8 cellular contexts compared by ENCODE assay signal in the genomic region with DNA sequence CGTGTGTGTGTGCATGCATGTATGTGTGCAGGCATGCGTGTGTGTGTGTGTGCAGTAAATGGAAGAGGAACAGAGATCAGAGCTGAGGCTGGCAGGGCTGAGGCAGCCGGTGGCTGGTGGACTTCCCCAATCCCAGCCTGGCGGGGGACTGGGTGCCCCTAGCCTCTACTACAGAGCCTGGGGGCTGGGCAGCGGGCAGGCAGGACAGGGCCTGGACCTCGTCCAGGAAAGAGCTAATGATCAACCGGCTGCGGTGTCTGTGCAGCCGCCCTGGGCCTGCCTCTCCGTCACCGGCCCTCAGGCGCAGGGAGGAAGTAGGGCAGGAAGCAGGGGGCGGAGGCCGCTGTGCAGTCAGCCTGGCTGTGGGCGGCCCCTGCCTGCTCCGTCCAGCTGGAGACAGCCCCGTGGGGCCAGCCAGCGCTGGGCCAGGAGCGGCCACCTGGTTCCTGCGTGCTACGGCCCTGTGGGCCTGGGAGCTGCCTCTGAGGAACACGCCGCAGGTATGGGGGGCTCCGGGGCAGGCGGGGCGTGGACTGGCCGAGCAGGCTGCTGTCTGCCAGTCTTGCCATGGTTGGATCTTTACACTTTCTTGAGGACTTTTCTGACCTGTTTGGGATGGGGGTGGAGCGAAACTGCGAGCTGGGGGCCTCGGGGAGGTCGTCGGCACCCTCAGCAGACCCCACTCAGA. TPM values are rescaled to one million over a fixed set of nuclear protein-coding genes. Genes with fewer than 3 reads are reported as not detected.
A peak's percentile ranks its signal among the peaks of the same experiment; 100 is the strongest.
DNase-seq lines count a peak whose midpoint lies in the region; ATAC-seq and TF ChIP-seq lines count a peak whose summit lies in the region.

Gene SH3TC1, plus strand, starts transcription at position 385 of the 688 bp plus-strand sequence. CDS start 5,905 bp downstream, outside the sequence.

- H3K9me2 ChIP-seq in PC-3 (replicated peaks; ENCODE audit: low read length): no peaks in the 10 kb centered on the region

- CTCF ChIA-PET in PC-3 (lab: Charles Lee): interaction anchor here (0.5 to 1.2 kb wide), 2 partner anchors 23 to 210 kb away, joined by 7 to 8 read pairs; no protein-coding TSS in a partner anchor

- H3K27me3 ChIP-seq in PC-3 (ENCODE audit: low read length): no peaks in the 10 kb centered on the region

- H3K27me3 Mint-ChIP-seq in neural crest cell (ENCODE audit: low read depth): no peaks in the 10 kb centered on the region

- intact Hi-C loops in PC-3 (cut with micrococcal nuclease): no loop called here

- no peaks in the 10 kb centered on the region for H3K36me3 ChIP-seq in PC-3 (ENCODE audit: low read depth, low read length)

- peak within 1 kb of the TSS; percentile 69 for H3K4me3 ChIP-seq in PC-3 (ENCODE audit: low read length)

- peak; percentile 39 for DNase-seq in AG09319 (ENCODE audit: extremely low read depth, low read depth)
- DNase-seq in PC-3: peak; percentile 87
- DNase-seq in activated T-helper 1 cell treated with anti-CD3 and anti-CD28 coated beads, Interleukin-2, amount 50 U/mL, for 16 hours (ENCODE audit: low read depth in 1 of 2, low spot score in 1 of 2): peak; percentile 15 to 27
- DNase-seq in fibroblast of peridontal ligament (ENCODE audit: extremely low read depth): peak; percentile 35
- peak; percentile 57 for DNase-seq in neural crest cell (ENCODE audit: low read depth, low spot score)

- peaks cover 16% of the 10 kb centered on the region for H3K4me1 Mint-ChIP-seq in neural crest cell

- H3K4me2 ChIP-seq in PC-3 (ENCODE audit: low read length): peak within 1 kb of the TSS; percentile 89

- no peaks in the 10 kb centered on the region for H3K36me3 Mint-ChIP-seq in neural crest cell (ENCODE audit: low read depth)

- H3K4me3 Mint-ChIP-seq in neural crest cell: no peak within 1 kb of the TSS

- H3K4me1 ChIP-seq in PC-3 (ENCODE audit: insufficient read depth, low read length): peaks cover 18% of the 10 kb centered on the region

- no peak within 1 kb of the TSS for H2AFZ ChIP-seq in PC-3 (ENCODE audit: low read length)

- peaks cover 16% of the 10 kb centered on the region for H3K79me2 ChIP-seq in PC-3 (ENCODE audit: low read length)

- no TSS peak for BruUV-seq in PC-3 (replicated peaks; lab: Mats Ljungman, UMichigan)

- no peak for TF ChIP-seq CTCF in AG09319 (IDR thresholded peaks at IDR 0.05; ENCODE audit: low read depth, low read length)
- no peak for TF ChIP-seq CTCF in PC-3 (conservative IDR thresholded peaks at IDR 0.05; ENCODE audit: low read depth, low read length)
- TF ChIP-seq CTCF in neural crest cell (conservative IDR thresholded peaks at IDR 0.05): no peak
- no peak for TF ChIP-seq CTCF in subcutaneous adipose tissue (IDR thresholded peaks at IDR 0.05; ENCODE audit: low read depth)

- H3K9ac ChIP-seq in PC-3 (ENCODE audit: low read length): peak within 1 kb of the TSS; percentile 85

- POLR2A ChIA-PET in PC-3 (lab: Charles Lee; ENCODE audit: unreplicated experiment): interaction anchor here (0.6 to 0.7 kb wide), 2 partner anchors 40 to 210 kb away, joined by 3 read pairs; no protein-coding TSS in a partner anchor

- no peaks in the 10 kb centered on the region for H3K9me3 Mint-ChIP-seq in neural crest cell

- no peaks in the 10 kb centered on the region for H4K20me1 ChIP-seq in PC-3 (ENCODE audit: low read length)

- no peaks in the 10 kb centered on the region for H3K9me3 ChIP-seq in PC-3 (ENCODE audit: low read length)

- H3K27ac ChIP-seq in PC-3 (ENCODE audit: low read length): peak within 1 kb of the TSS; percentile 47

- H3F3A ChIP-seq in PC-3 (ENCODE audit: low read length, unreplicated experiment): no peaks in the 10 kb centered on the region

- H3K27ac Mint-ChIP-seq in neural crest cell (ENCODE audit: unreplicated experiment): peak within 1 kb of the TSS; percentile 57

- ATAC-seq in GM18907 (IDR thresholded peaks at IDR 0.05; ENCODE audit: unreplicated experiment) (peak; percentile 76), HG03108 (IDR thresholded peaks at IDR 0.05; ENCODE audit: unreplicated experiment) (peak; percentile 82), PC-3 (peak; percentile 99)

RNA-seq across cellular contexts. Expression of gene SH3TC1, which starts in this region (rescaled TPM):
- total RNA-seq in PC-3 (2014; rRNA removed): 22.6 and 23.1 TPM in 2 replicates
- total RNA-seq in neural crest cell: 2.5 and 2.7 TPM in 2 replicates
- total RNA-seq in subcutaneous adipose tissue: 10 to 100 TPM; 15.3 to 43.3 (median 31.9) TPM

Comparison
In these comparisons a context has a peak if more than half of its experiments do, and no peak if none do; other contexts are left out.
1. Peak in every context shown above with its lines: DNase-seq, ATAC-seq, H3K4me3 ChIP-seq and H3K27ac ChIP-seq.
2. DNase-seq: peak in every context shown above with its lines; median percentile 87 in PC-3; 57 in neural crest cell; 39 in AG09319; 35 in fibroblast of peridontal ligament; 21 in activated T-helper 1 cell treated with anti-CD3 and anti-CD28 coated beads, Interleukin-2, amount 50 U/mL, for 16 hours.